In the genomic region with DNA sequence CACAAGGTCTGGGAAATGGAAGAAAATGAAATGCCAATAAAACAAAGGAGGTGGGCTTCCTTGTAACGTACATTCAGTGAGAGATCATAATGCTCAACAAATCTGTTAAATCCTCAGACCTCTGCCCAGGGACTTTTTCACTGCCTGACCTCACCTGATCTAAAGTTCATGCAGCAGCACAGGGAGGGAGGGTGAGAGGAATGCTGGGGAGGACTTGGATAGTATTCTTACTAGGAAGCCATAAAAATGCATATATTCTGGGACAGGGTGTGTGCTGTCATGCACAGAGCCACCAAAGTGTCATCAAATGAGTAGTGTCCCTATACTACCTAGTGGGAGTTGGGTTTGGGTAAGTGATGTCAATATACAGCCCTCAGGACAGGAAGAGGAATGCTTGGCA, we compare ENCODE assay signal across 17 cellular contexts. TPM values are rescaled to one million over a fixed set of nuclear protein-coding genes. Genes with fewer than 3 reads are reported as not detected.
DNase-seq lines count a peak whose midpoint lies in the region; ATAC-seq and TF ChIP-seq lines count a peak whose summit lies in the region.
"Had no signal": no experiment of that assay in that cellular context is flagged by ENCODE, and none has a peak within 500 bp of the region (broad histone marks: within the 10 kb centered on the region; RNA-seq: fewer than 3 reads in every experiment).

No MANE protein-coding gene starts in this region.

- no peaks in the 10 kb centered on the region for H3K9me3 ChIP-seq in heart left ventricle
- H3K9me3 ChIP-seq in hepatocyte (ENCODE audit: low read depth), result no peaks in the 10 kb centered on the region
- H3K9me3 ChIP-seq: BLaER1, Caco-2 had no signal

- H3K4me3 ChIP-seq in heart left ventricle, result no peak overlapping the region
- H3K4me3 ChIP-seq in hepatocyte, result no peak overlapping the region
- H3K4me3 ChIP-seq in H7 (ENCODE audit: insufficient read depth, low read depth, low read length), result no peak overlapping the region
- H3K4me3 ChIP-seq: BLaER1 had no signal

- no peak for TF ChIP-seq POLR2A in heart left ventricle (IDR thresholded peaks at IDR 0.05)

- peaks cover 9% of the 10 kb centered on the region for H3K36me3 Mint-ChIP-seq in nephron (ENCODE audit: low read depth)
- H3K36me3 Mint-ChIP-seq in activated CD8-positive, alpha-beta T cell treated with anti-CD3 and anti-CD28 coated beads for 36 hours (ENCODE audit: low read depth), result no peaks in the 10 kb centered on the region

- WGBS in heart left ventricle, 4 donors, result 72 to 88% (median 75%) methylated on average over 1 of the region's 1 CpG
- WGBS in hepatocyte (ENCODE audit: low lambda C conversion rate, missing lambda C conversion rate), result 63% methylated on average over 1 of the region's 1 CpG

- DNase-seq in heart left ventricle (no peak), Right ventricle myocardium superior (no peak), hepatocyte (ENCODE audit: low spot score) (peak; percentile 18), inferior parietal cortex (ENCODE audit: extremely low spot score) (no peak), H7 (no peak)
- no peak for DNase-seq in activated CD8-positive, alpha-beta T cell treated with anti-CD3 and anti-CD28 coated beads for 36 hours
- DNase-seq: AML-193; Caco-2; CD8-positive, alpha-beta memory T cell; DND-41; GDM1; GOT3; HCEC 1CT; HFFc6 had no signal

- H3K4me1 ChIP-seq in heart left ventricle, result peaks cover 5 to 93% (median 55%) of the 10 kb centered on the region in 12 donors
- H3K4me1 ChIP-seq in hepatocyte (ENCODE audit: insufficient read depth), result peaks cover 12% of the 10 kb centered on the region
- H3K4me1 ChIP-seq: BLaER1 had no signal

- no peak overlapping the region for H3K4me2 ChIP-seq in hepatocyte
- H3K4me2 ChIP-seq: BLaER1 had no signal

- H3K4me3 Mint-ChIP-seq in nephron, result no peak overlapping the region
- H3K4me3 Mint-ChIP-seq in activated CD8-positive, alpha-beta T cell treated with anti-CD3 and anti-CD28 coated beads for 36 hours, result no peak overlapping the region
- H3K4me3 Mint-ChIP-seq: CD8-positive, alpha-beta memory T cell; HFFc6 had no signal

- CTCF ChIA-PET in activated CD8-positive, alpha-beta T cell treated with anti-CD3 and anti-CD28 coated beads for 36 hours (lab: Charles Lee), result no interaction called here

- no peaks in the 10 kb centered on the region for H3K4me1 Mint-ChIP-seq in nephron
- no peaks in the 10 kb centered on the region for H3K4me1 Mint-ChIP-seq in activated CD8-positive, alpha-beta T cell treated with anti-CD3 and anti-CD28 coated beads for 36 hours (ENCODE audit: low read depth)

- H3K79me2 ChIP-seq in hepatocyte, result no peaks in the 10 kb centered on the region

- no peaks in the 10 kb centered on the region for H3K9me2 ChIP-seq in hepatocyte (replicated peaks; ENCODE audit: insufficient read depth)

- H3K27ac ChIP-seq in heart left ventricle (peak overlapping the region in 8 of 12 donors; percentile 9 to 93 (median 66)), hepatocyte (peak overlapping the region; percentile 55)
- H3K27ac ChIP-seq: 22Rv1, BLaER1 had no signal

- POLR2A ChIA-PET in activated CD8-positive, alpha-beta T cell treated with anti-CD3 and anti-CD28 coated beads for 36 hours (lab: Charles Lee), result interaction anchor here (0.6 kb wide), 1 partner anchor 66 kb away, joined by 3 read pairs; no protein-coding TSS in a partner anchor

- no peak overlapping the region for H2AFZ ChIP-seq in hepatocyte

- H3K27ac Mint-ChIP-seq in nephron, result peak overlapping the region in 2 of 3 experiments; percentile 25 to 64
- no peak overlapping the region for H3K27ac Mint-ChIP-seq in activated CD8-positive, alpha-beta T cell treated with anti-CD3 and anti-CD28 coated beads for 36 hours
- H3K27ac Mint-ChIP-seq: HFFc6 had no signal

- peaks cover 0 to 28% (median 0%) of the 10 kb centered on the region in 9 donors for H3K36me3 ChIP-seq in heart left ventricle
- no peaks in the 10 kb centered on the region for H3K36me3 ChIP-seq in hepatocyte (replicated peaks; ENCODE audit: insufficient read depth, low read depth)
- no peaks in the 10 kb centered on the region for H3K36me3 ChIP-seq in H7 (replicated peaks; ENCODE audit: control insufficient read depth, insufficient read depth, low read length)
- H3K36me3 ChIP-seq: BLaER1 had no signal

- peaks cover 10% of the 10 kb centered on the region for H3K27me3 Mint-ChIP-seq in nephron (ENCODE audit: low read depth)
- no peaks in the 10 kb centered on the region for H3K27me3 Mint-ChIP-seq in activated CD8-positive, alpha-beta T cell treated with anti-CD3 and anti-CD28 coated beads for 36 hours
- H3K27me3 Mint-ChIP-seq: CD8-positive, alpha-beta memory T cell had no signal

- ATAC-seq in heart left ventricle (no peak), Right ventricle myocardium superior (ENCODE audit: poor library complexity) (no peak)
- no peak for ATAC-seq in activated CD8-positive, alpha-beta T cell treated with anti-CD3 and anti-CD28 coated beads for 36 hours

- no peaks in the 10 kb centered on the region for H3K9me3 Mint-ChIP-seq in nephron
- H3K9me3 Mint-ChIP-seq in activated CD8-positive, alpha-beta T cell treated with anti-CD3 and anti-CD28 coated beads for 36 hours, result no peaks in the 10 kb centered on the region
- H3K9me3 Mint-ChIP-seq: CD8-positive, alpha-beta memory T cell; HFFc6 had no signal

- TF ChIP-seq CTCF in heart left ventricle (IDR thresholded peaks at IDR 0.05) (no peak), hepatocyte (IDR thresholded peaks at IDR 0.05; ENCODE audit: poor library complexity) (no peak), nephron (IDR thresholded peaks at IDR 0.05; ENCODE audit: unreplicated experiment in 3 of 3) (no peak)
- no peak for TF ChIP-seq CTCF in activated CD8-positive, alpha-beta T cell treated with anti-CD3 and anti-CD28 coated beads for 36 hours (IDR thresholded peaks at IDR 0.05)

- no peaks in the 10 kb centered on the region for H4K20me1 ChIP-seq in hepatocyte (ENCODE audit: insufficient read depth, poor library complexity, severe bottlenecking)
- H4K20me1 ChIP-seq: BLaER1 had no signal

- intact Hi-C loops in heart left ventricle (cut with DNase I), result no loop called here
- intact Hi-C loops in Right ventricle myocardium superior (cut with DNase I), result no loop called here
- intact Hi-C loops in activated CD8-positive, alpha-beta T cell treated with anti-CD3 and anti-CD28 coated beads for 36 hours (cut with micrococcal nuclease), result no loop called here

- H3K27me3 ChIP-seq in heart left ventricle (no peaks in the 10 kb centered on the region), hepatocyte (no peaks in the 10 kb centered on the region), H7 (ENCODE audit: control insufficient read depth, insufficient read depth, low read length) (no peaks in the 10 kb centered on the region)
- H3K27me3 ChIP-seq: BLaER1 had no signal

RNA-seq across cellular contexts. Expression of a gene that starts 32.6 kb away (rescaled TPM):
- total RNA-seq in heart left ventricle, result 100 to 1,000 TPM; 213 to 381 (median 247) TPM
- 10 to 100 TPM; 63.0 to 63.2 TPM for polyA plus RNA-seq in heart left ventricle
- 279 TPM for total RNA-seq in Right ventricle myocardium superior
- 12.1 and 12.9 TPM in 2 replicates for total RNA-seq in hepatocyte
- polyA plus RNA-seq in hepatocyte, result 6.0 and 10.1 TPM in 2 replicates
- total RNA-seq in activated CD8-positive, alpha-beta T cell treated with anti-CD3 and anti-CD28 coated beads for 36 hours, result 1 to 10 TPM; 1.1 TPM
- 0.45 TPM in 1 of 2 replicates, not detected in the other for total RNA-seq in H7 (2014; rRNA removed; shearing (Covaris generic))
- total RNA-seq: HFFc6 had no signal

Comparison
In these comparisons a context has a peak if more than half of its experiments do, and no peak if none do; other contexts are left out.
1. RNA of a gene that starts 32.6 kb away (total RNA-seq): 279 TPM in Right ventricle myocardium superior (single experiment) and 213 to 381 TPM in heart left ventricle; 12.1 to 12.9 TPM in hepatocyte, 1.1 TPM in activated CD8-positive, alpha-beta T cell treated with anti-CD3 and anti-CD28 coated beads for 36 hours and 0.45 TPM in H7; every median in the first group is over 10 times any median in the second.